8 cellular contexts compared by ENCODE assay signal in genomic region chr20:48826883-48827771, GRCh38. TPM values are rescaled to one million over a fixed set of nuclear protein-coding genes. Genes with fewer than 3 reads are reported as not detected.
DNase-seq lines count a peak whose midpoint lies in the region; ATAC-seq, FAIRE-seq and TF ChIP-seq lines count a peak whose summit lies in the region.

No MANE protein-coding gene starts in this region.

- in situ Hi-C loops in K562 (cut with MboI) = no loop called here

- H3K9ac ChIP-seq in OCI-LY3 (ENCODE audit: low read length) (peak overlapping the region; percentile 66), K562 (ENCODE audit: insufficient read depth in 1 of 2, low read depth in 2 of 2, low read length in 2 of 2) (peak overlapping the region in 1 of 2 experiments; percentile 67; a peak in 1 of 4 replicates), liver (ENCODE audit: low read depth in 1 of 2, low read length in 2 of 2) (peak overlapping the region in 1 of 2 donors; percentile 4)

- no peaks in the 10 kb centered on the region; the same call in 1 of the 2 replicates for H3K27me3 ChIP-seq in OCI-LY3 (ENCODE audit: low read depth, low read length)
- no peaks in the 10 kb centered on the region for H3K27me3 ChIP-seq in K562 (ENCODE audit: control insufficient read depth in 2 of 2, insufficient read depth in 2 of 2, low read length in 2 of 2)
- H3K27me3 ChIP-seq in liver (ENCODE audit: control insufficient read depth in 4 of 4, insufficient read depth in 4 of 4, low read length in 3 of 4) = peaks cover 0 to 6% (median 0%) of the 10 kb centered on the region in 4 donors
- peaks cover 0 to 21% (median 3%) of the 10 kb centered on the region in 3 donors for H3K27me3 ChIP-seq in stomach

- peaks cover 13% of the 10 kb centered on the region; the same call in 1 of the 2 replicates for H4K20me1 ChIP-seq in OCI-LY3 (ENCODE audit: insufficient read depth, low read length)
- 0 out of 2 replicates have a peak, but pooled peaks cover 4% of the 10 kb centered on the region for H4K20me1 ChIP-seq in K562 (replicated peaks; ENCODE audit: control insufficient read depth, insufficient read depth, low read length)

- peak; percentile 6 for ATAC-seq in HG02610 (IDR thresholded peaks at IDR 0.05; ENCODE audit: unreplicated experiment)
- no peak for ATAC-seq in K562

- TF ChIP-seq CTCF in OCI-LY3 (IDR thresholded peaks at IDR 0.05; ENCODE audit: low read depth, low read length) = no peak
- TF ChIP-seq CTCF in K562 (IDR thresholded peaks at IDR 0.05 in 2 of 3, conservative IDR thresholded peaks at IDR 0.05 in 1 of 3; ENCODE audit: insufficient read depth in 2 of 3, low read depth in 1 of 3, low read length in 3 of 3) = no peak
- no peak for TF ChIP-seq CTCF in liver (IDR thresholded peaks at IDR 0.05; ENCODE audit: low read depth, low read length, missing input control)
- no peak for TF ChIP-seq CTCF in stomach (IDR thresholded peaks at IDR 0.05)

- H2AFZ ChIP-seq in OCI-LY3 (ENCODE audit: low read depth, low read length) = no peak overlapping the region
- H2AFZ ChIP-seq in K562 (ENCODE audit: low read depth, low read length) = peak overlapping the region; percentile 12; the same call in 1 of the 2 replicates

- H3K36me3 ChIP-seq in OCI-LY3 (replicated peaks; ENCODE audit: low read depth, low read length) (no peaks in the 10 kb centered on the region), K562 (ENCODE audit: control insufficient read depth, insufficient read depth, low read length) (no peaks in the 10 kb centered on the region), liver (ENCODE audit: control insufficient read depth in 4 of 4, insufficient read depth in 3 of 4, low read depth in 1 of 4, low read length in 3 of 4) (no peaks in the 10 kb centered on the region), stomach (no peaks in the 10 kb centered on the region)

- WGBS in K562 (ENCODE audit: insufficient coverage, low coverage, missing lambda C conversion rate) = 61% methylated on average over 35 of the region's 72 CpGs
- 9% methylated on average over 72 of the region's 72 CpGs for WGBS in liver
- WGBS in stomach, 5 donors = 3 to 4% (median 4%) methylated on average over 54 to 72 of the region's 72 CpGs

- FAIRE-seq in K562 (lab: Jason Lieb, UNC) = no peak

- TF ChIP-seq POLR2A in K562 (conservative IDR thresholded peaks at IDR 0.05) (no peak), stomach (IDR thresholded peaks at IDR 0.05) (no peak)

- no TSS peak for BruUV-seq in K562 (replicated peaks; lab: Mats Ljungman, UMichigan)

- intact Hi-C loops in K562 (cut with micrococcal nuclease) = no loop called here
- intact Hi-C loops in stomach (cut with DNase I; ENCODE audit: low total_unique reads) = no loop called here

- TF ChIP-seq RAD21 in K562 (CRISPR knock-in tag; conservative IDR thresholded peaks at IDR 0.05 in 1 of 2, IDR thresholded peaks at IDR 0.05 in 1 of 2) (no peak), liver (IDR thresholded peaks at IDR 0.05) (no peak)

- DNase-seq in NCI-H510A (lab: John Stamatoyannopoulos, UW) (peak; percentile 39), NCI-H510A treated with DMSO at 0.1 percent for 48 hours (lab: John Stamatoyannopoulos, UW) (no peak), K562 (ENCODE audit: extremely low read depth in 1 of 4, low spot score in 3 of 4) (no peak), stomach (peak; percentile 37), NCI-H2196 (lab: John Stamatoyannopoulos, UW; ENCODE audit: unreplicated experiment) (no peak)

- H3K9me1 ChIP-seq in K562 (ENCODE audit: control insufficient read depth, insufficient read depth, low read length) = no peaks in the 10 kb centered on the region

- peaks cover 64% of the 10 kb centered on the region for H3K4me1 ChIP-seq in OCI-LY3 (ENCODE audit: low read length)
- H3K4me1 ChIP-seq in K562 (replicated peaks in 1 of 2; ENCODE audit: control insufficient read depth in 2 of 2, insufficient read depth in 2 of 2, low read length in 2 of 2) = peaks cover 26 to 28% of the 10 kb centered on the region in 2 experiments
- H3K4me1 ChIP-seq in liver (ENCODE audit: control insufficient read depth in 4 of 4, insufficient read depth in 4 of 4, low read length in 3 of 4) = peaks cover 7 to 27% (median 19%) of the 10 kb centered on the region in 4 donors
- peaks cover 13 to 76% (median 44%) of the 10 kb centered on the region in 4 donors for H3K4me1 ChIP-seq in stomach

- H3K79me2 ChIP-seq in OCI-LY3 (ENCODE audit: low read length) = peaks cover 17% of the 10 kb centered on the region
- no peaks in the 10 kb centered on the region for H3K79me2 ChIP-seq in K562 (ENCODE audit: control insufficient read depth, insufficient read depth, low read length)

- TF ChIP-seq EP300 in K562 (IDR thresholded peaks at IDR 0.05; ENCODE audit: low read length) (no peak), stomach (IDR thresholded peaks at IDR 0.05) (no peak)

- CTCF ChIA-PET in K562 (lab: Yijun Ruan, JAX; ENCODE audit: low intra/inter-chr PET ratio) = interaction anchor here (0.6 kb wide), 1 partner anchor 207 kb away, joined by 3 read pairs; no protein-coding TSS in a partner anchor

- POLR2A ChIA-PET in K562 (lab: Yijun Ruan, JAX) = interaction anchor here (0.6 to 1.7 kb wide), 5 partner anchors 11 to 53 kb away, joined by 3 read pairs; no protein-coding TSS in a partner anchor

- peak overlapping the region; percentile 76 for H3K4me2 ChIP-seq in OCI-LY3 (ENCODE audit: low read length)
- peak overlapping the region; percentile 38; the same call in 1 of the 2 replicates for H3K4me2 ChIP-seq in K562 (ENCODE audit: insufficient read depth, low read length)

- H3K4me3 ChIP-seq in OCI-LY3 (ENCODE audit: low read length) = peak overlapping the region; percentile 72
- no peak overlapping the region; the same call in 1 of the 2 replicates for H3K4me3 ChIP-seq in K562
- H3K4me3 ChIP-seq in liver (ENCODE audit: low read depth in 1 of 3, low read length in 3 of 3) = peak overlapping the region; percentile 39 to 65 (median 63)
- H3K4me3 ChIP-seq in stomach = peak overlapping the region; percentile 66 to 76 (median 70)

- H3K9me3 ChIP-seq in OCI-LY3 (ENCODE audit: insufficient read depth, low read length) (no peaks in the 10 kb centered on the region), K562 (replicated peaks; ENCODE audit: control insufficient read depth, insufficient read depth, low read depth, low read length) (no peaks in the 10 kb centered on the region), liver (ENCODE audit: control insufficient read depth in 4 of 4, low read length in 3 of 4) (no peaks in the 10 kb centered on the region), stomach (no peaks in the 10 kb centered on the region)

- H3K27ac ChIP-seq in OCI-LY3 (ENCODE audit: low read length) (no peak overlapping the region), K562 (ENCODE audit: extremely low read depth, low read depth, low read length) (no peak overlapping the region), liver (ENCODE audit: low read depth in 1 of 2, low read length in 2 of 2) (peak overlapping the region; percentile 17 to 29), stomach (peak overlapping the region; percentile 64 to 85 (median 82))

TF ChIP-seq in K562, 482 proteins besides CTCF, POLR2A, EP300 and RAD21 (continues in another document):
- no peak for TF ChIP-seq CBX8 (IDR thresholded peaks at IDR 0.05; ENCODE audit: borderline replicate concordance, extremely low read depth, low read depth, low read length, poor library complexity, severe bottlenecking)
- TF ChIP-seq ZBTB7A (IDR thresholded peaks at IDR 0.05; ENCODE audit: borderline replicate concordance, control insufficient read depth, low read depth, low read length) = 0 out of 2 replicates have a peak, but pooled peaks have one; percentile 0

TF ChIP-seq in liver, 16 proteins besides CTCF, POLR2A, EP300 and RAD21 (continues in another document):
- no peak for TF ChIP-seq JUND (IDR thresholded peaks at IDR 0.05)

RNA-seq across cellular contexts. Expression of gene PREX1, which starts 0.7 kb away (rescaled TPM):
- total RNA-seq in K562 (2011; cell fraction: chromatin; rRNA removed; ENCODE audit: low replicate concordance) = 7.3 and 17.0 TPM in 2 replicates
- 5.9 and 8.0 TPM in 2 replicates for total RNA-seq in K562 (2011; cell fraction: nucleolus; rRNA removed)
- 7.9 and 9.6 TPM in 2 replicates for total RNA-seq in K562 (2011; cell fraction: nucleoplasm; rRNA removed)
- total RNA-seq in K562 (2014; rRNA removed) = 5.4 and 9.3 TPM in 2 replicates
- total RNA-seq in K562 (2014; rRNA removed; fragmentation: Illumina TruSeq; extraction: Trizol) = 3.3 and 5.1 TPM in 2 replicates
- total RNA-seq in K562 (2015; rRNA removed; fragmentation: Illumina TruSeq; extraction: Trizol) = 4.7 and 4.8 TPM in 2 replicates
- total RNA-seq in K562 (2021) = 9.0 and 10.4 TPM in 2 replicates
- 1.8 and 4.9 TPM in 2 replicates for polyA plus RNA-seq in K562 (2011; rRNA removed)
- 2.5 and 2.6 TPM in 2 replicates for polyA plus RNA-seq in K562 (2011; cell fraction: cytosol; rRNA removed)
- polyA plus RNA-seq in K562 (2011; cell fraction: nucleus; rRNA removed) = 5.3 and 7.3 TPM in 2 replicates
- 5.7 and 10.6 TPM in 2 replicates for polyA plus RNA-seq in K562 (2012)
- 5.5 and 6.1 TPM in 2 replicates for polyA plus RNA-seq in K562 (2014; fragmentation: Illumina TruSeq; extraction: Trizol)
- polyA plus RNA-seq in K562 (2014; fragmentation: Nextera tagmentation; extraction: Ambion mirVana) = 1 to 10 TPM in 1 of 2 experiments, under 1 TPM in 1; 0.37 to 1.6 TPM
- 4.2 and 4.4 TPM in 2 replicates for polyA plus RNA-seq in K562 (2014; rRNA removed)
- 3.3 and 4.7 TPM in 2 replicates for polyA minus RNA-seq in K562 (2011; rRNA and poly(A)+ RNA removed)
- polyA minus RNA-seq in K562 (2011; cell fraction: cytosol; rRNA and poly(A)+ RNA removed) = 1.6 and 4.8 TPM in 2 replicates
- 2.7 and 8.8 TPM in 2 replicates for polyA minus RNA-seq in K562 (2011; cell fraction: nucleus; rRNA and poly(A)+ RNA removed)
- total RNA-seq in liver = 10 to 100 TPM; 16.4 to 18.0 TPM
- 1 to 10 TPM; 2.2 to 5.2 TPM for polyA plus RNA-seq in liver
- total RNA-seq in stomach = 10 to 100 TPM in 3 of 5 donors, 1 to 10 TPM in 2; 9.0 to 25.2 (median 19.3) TPM
- polyA plus RNA-seq in stomach = 10 to 100 TPM in 2 of 3 donors, 1 to 10 TPM in 1; 5.2 to 17.4 (median 15.7) TPM

Comparison
In these comparisons a context has a peak if more than half of its experiments do, and no peak if none do; other contexts are left out.
1. DNase-seq: peak in NCI-H510A (single experiment) and stomach (single experiment); none in NCI-H510A treated with DMSO at 0.1 percent for 48 hours (single experiment), K562 (0 of 4) and NCI-H2196 (single experiment).
2. H3K27ac ChIP-seq: peak in liver (2 of 2) and stomach (5 of 5); none in OCI-LY3 (single experiment) and K562 (single experiment).